ENCODE assay signal across 2 cellular contexts in genomic region chr4:125243835-125244397, GRCh38.
TF ChIP-seq lines count a peak whose summit lies in the region.

No MANE protein-coding gene starts in this region.

TF ChIP-seq in SK-N-SH, 30 proteins besides CTCF, POLR2A, EP300 and RAD21:
- TF ChIP-seq SMC3 (IDR thresholded peaks at IDR 0.05; ENCODE audit: low read depth, low read length), result no peak
- TF ChIP-seq TAF1 (IDR thresholded peaks at IDR 0.05; ENCODE audit: borderline replicate concordance, low read depth, low read length), result no peak
- no peak for TF ChIP-seq JUND (IDR thresholded peaks at IDR 0.05)
- TF ChIP-seq MXI1 (IDR thresholded peaks at IDR 0.05; ENCODE audit: low read depth, low read length), result no peak
- no peak for TF ChIP-seq EZH2phosphoT487 (IDR thresholded peaks at IDR 0.05; ENCODE audit: borderline replicate concordance, low read depth)
- TF ChIP-seq MEF2A (IDR thresholded peaks at IDR 0.05; ENCODE audit: borderline replicate concordance, low read depth), result no peak
- TF ChIP-seq RCOR1 (IDR thresholded peaks at IDR 0.05; ENCODE audit: low read length), result no peak
- no peak for TF ChIP-seq USF2 (IDR thresholded peaks at IDR 0.05; ENCODE audit: borderline replicate concordance, low read depth, low read length)

TF ChIP-seq in endothelial cell of umbilical vein, 7 proteins besides CTCF, POLR2A, EP300 and RAD21:
- TF ChIP-seq FOS (IDR thresholded peaks at IDR 0.05; ENCODE audit: borderline replicate concordance, insufficient read depth, low read length) (no peak), MYC (IDR thresholded peaks at IDR 0.05; ENCODE audit: low read depth, low read length) (no peak), GATA2 (IDR thresholded peaks at IDR 0.05; ENCODE audit: insufficient read depth, insufficient read length, low read depth, low read length) (no peak), EZH2 (IDR thresholded peaks at IDR 0.05; ENCODE audit: borderline replicate concordance, low read depth, low read length, severe bottlenecking) (no peak), MAX (IDR thresholded peaks at IDR 0.05; ENCODE audit: insufficient read depth, insufficient read length) (no peak), JUN (IDR thresholded peaks at IDR 0.05; ENCODE audit: borderline replicate concordance, insufficient read depth, insufficient read length, low read depth) (no peak), POLR2AphosphoS5 (IDR thresholded peaks at IDR 0.05; ENCODE audit: insufficient read depth, low read depth, low read length) (no peak)
TF ChIP-seq in endothelial cell of umbilical vein: peak in this region for 0.
